9 cellular contexts compared by ENCODE assay signal in genomic region chr2:152335016-152335850, GRCh38. TPM values are rescaled to one million over a fixed set of nuclear protein-coding genes. Genes with fewer than 3 reads are reported as not detected.
DNase-seq lines count a peak whose midpoint lies in the region; ATAC-seq, FAIRE-seq and TF ChIP-seq lines count a peak whose summit lies in the region.
"Had no signal": no experiment of that assay in that cellular context is flagged by ENCODE, and none has a peak within 500 bp of the region (broad histone marks: within the 10 kb centered on the region; RNA-seq: fewer than 3 reads in every experiment).

Gene FMNL2 (plus strand): TSS chr2:152335174.

- peak; percentile 89 for ATAC-seq in HG02623 (IDR thresholded peaks at IDR 0.05; ENCODE audit: unreplicated experiment)
- peak; percentile 85 to 86 for ATAC-seq in gastrocnemius medialis

- no peaks in the 10 kb centered on the region for H3K9me3 ChIP-seq in iPS-18c (ENCODE audit: control insufficient read depth, insufficient read depth, low read length)
- H3K9me3 ChIP-seq in gastrocnemius medialis: no peaks in the 10 kb centered on the region

- in situ Hi-C loops in gastrocnemius medialis (cut with MboI; ENCODE audit: low sequenced_read_pairs in 4 of 4): loop anchor here (10.0 to 25.0 kb wide), 5 partner anchors 80 to 300 kb away; no protein-coding TSS in a partner anchor

- no peaks in the 10 kb centered on the region for H3K27me3 ChIP-seq in bronchial epithelial cell (ENCODE audit: control insufficient read depth, insufficient read depth, low read length)
- no peaks in the 10 kb centered on the region for H3K27me3 ChIP-seq in gastrocnemius medialis

- TF ChIP-seq CTCF in bronchial epithelial cell (IDR thresholded peaks at IDR 0.05; ENCODE audit: insufficient read depth, low read length, severe bottlenecking) (peak; percentile 9), gastrocnemius medialis (IDR thresholded peaks at IDR 0.05 in 4 of 5, conservative IDR thresholded peaks at IDR 0.05 in 1 of 5) (peak in 2 of 5 experiments; percentile 4 to 13)

- TF ChIP-seq POLR2A in gastrocnemius medialis (IDR thresholded peaks at IDR 0.05): peak; percentile 86 to 95

- no peak for FAIRE-seq in bronchial epithelial cell (lab: Jason Lieb, UNC)
- FAIRE-seq: A204.1 had no signal

- peaks cover 25 to 43% of the 10 kb centered on the region in 2 donors for H3K4me1 ChIP-seq in gastrocnemius medialis

- H3K36me3 ChIP-seq in bronchial epithelial cell (ENCODE audit: control insufficient read depth, insufficient read depth, low read length): no peaks in the 10 kb centered on the region
- H3K36me3 ChIP-seq in gastrocnemius medialis: no peaks in the 10 kb centered on the region

- H3K27ac ChIP-seq in gastrocnemius medialis: peak within 1 kb of the TSS; percentile 80 to 97 (median 96)

- H3K4me3 ChIP-seq in bronchial epithelial cell (ENCODE audit: low read depth, low read length): peak within 1 kb of the TSS; percentile 81
- peak within 1 kb of the TSS; percentile 87 for H3K4me3 ChIP-seq in iPS-18c (ENCODE audit: insufficient read depth, low read depth, low read length)
- peak within 1 kb of the TSS; percentile 67 to 96 (median 86) for H3K4me3 ChIP-seq in gastrocnemius medialis

- DNase-seq in NCI-H1436 (lab: John Stamatoyannopoulos, UW): peak; percentile 63
- DNase-seq in NCI-H1436 treated with DMSO at 0.1 percent for 48 hours (lab: John Stamatoyannopoulos, UW): no peak
- DNase-seq in NCI-H1048 (lab: John Stamatoyannopoulos, UW): peak; percentile 47
- DNase-seq in SW 1271 (lab: John Stamatoyannopoulos, UW): peak; percentile 61 to 77
- DNase-seq in bronchial epithelial cell (ENCODE audit: low read depth): peak; percentile 58
- DNase-seq in gastrocnemius medialis: peak; percentile 84 to 86

- intact Hi-C loops in gastrocnemius medialis (cut with DNase I; ENCODE audit: low total_unique reads): loop anchor here (1.0 to 10.0 kb wide), 5 partner anchors 42 to 294 kb away; partner anchors contain the start of gene STAM2

RNA-seq across cellular contexts. Expression of gene FMNL2, which starts in this region (rescaled TPM):
- total RNA-seq in bronchial epithelial cell: 15.1 and 24.7 TPM in 2 replicates
- total RNA-seq in gastrocnemius medialis: 10 to 100 TPM in 2 of 4 donors, 1 to 10 TPM in 2; 6.7 to 17.2 (median 11.5) TPM
